8 cellular contexts compared by ENCODE assay signal in the genomic region with DNA sequence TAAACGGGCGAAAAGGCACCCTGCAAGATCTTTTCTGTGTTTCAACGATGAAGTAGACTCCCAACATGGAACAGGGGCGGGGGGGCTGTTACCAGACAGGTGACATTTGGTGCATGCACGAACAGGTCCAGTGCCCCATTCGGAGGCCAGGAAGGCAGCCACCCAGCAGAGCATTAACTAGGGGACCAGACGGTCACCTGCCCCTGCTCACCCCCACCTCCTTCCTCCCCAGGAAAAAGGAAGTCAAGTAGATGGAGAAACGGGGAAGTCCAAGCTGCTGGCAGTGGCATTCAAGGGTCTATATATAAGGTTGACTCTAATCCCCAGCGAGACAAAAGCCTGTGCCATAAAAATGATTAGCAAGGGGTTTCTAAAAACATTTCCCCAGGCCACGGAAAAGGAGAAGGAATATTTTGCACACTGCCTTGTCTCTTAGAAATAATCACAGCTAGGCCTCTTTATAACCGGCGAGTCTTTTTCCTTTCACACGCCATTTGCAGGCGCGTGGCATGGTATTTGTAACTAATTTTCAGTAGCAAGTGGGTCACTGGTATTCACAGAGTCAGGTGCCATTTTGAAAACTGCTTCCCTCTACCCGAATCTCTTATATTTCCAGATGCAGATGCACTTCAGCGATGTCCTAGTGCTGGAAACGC. TPM values are rescaled to one million over a fixed set of nuclear protein-coding genes. Genes with fewer than 3 reads are reported as not detected.
A peak's percentile ranks its signal among the peaks of the same experiment; 100 is the strongest.
DNase-seq lines count a peak whose midpoint lies in the region; ATAC-seq, FAIRE-seq and TF ChIP-seq lines count a peak whose summit lies in the region.

No MANE protein-coding gene starts in this region.

- intact Hi-C loops in heart left ventricle (cut with DNase I) = loop anchor here in 9 of 10 donors (2.0 to 10.0 kb wide), 15 partner anchors 61 to 515 kb away; no protein-coding TSS in a partner anchor

- peaks cover 0 to 18% (median 7%) of the 10 kb centered on the region in 9 donors for H3K36me3 ChIP-seq in heart left ventricle

- no peak for FAIRE-seq in A549 (lab: Jason Lieb, UNC)

- no peak for TF ChIP-seq EP300 in A549 (IDR thresholded peaks at IDR 0.05)

- H3K9me3 ChIP-seq in A549 (no peaks in the 10 kb centered on the region), heart left ventricle (peaks cover 0 to 5% (median 0%) of the 10 kb centered on the region in 12 donors)

- peaks cover 0 to 19% (median 0%) of the 10 kb centered on the region in 9 donors for H3K27me3 ChIP-seq in heart left ventricle

- POLR2A ChIA-PET in A549 (lab: Yijun Ruan, JAX) = interaction anchor here (0.7 to 2.9 kb wide), 6 partner anchors 20 to 516 kb away, joined by 4 to 12 read pairs (median 6); no protein-coding TSS in a partner anchor

- CTCF ChIA-PET in A549 (lab: Yijun Ruan, JAX) = interaction anchor here (0.9 to 1.8 kb wide), 5 partner anchors 15 to 514 kb away, joined by 3 to 7 read pairs (median 5); no protein-coding TSS in a partner anchor

- no peak overlapping the region for H3K4me3 ChIP-seq in A549
- peak overlapping the region in 11 of 12 donors; percentile 61 to 99 (median 86) for H3K4me3 ChIP-seq in heart left ventricle

- in situ Hi-C loops in KBM-7 (cut with MboI; ENCODE audit: low pct_unique_long_range_greater_than_20kb, low sequenced_read_pairs) = loop anchor here (25.0 kb wide), 1 partner anchor 514 kb away; no protein-coding TSS in a partner anchor

- peaks cover 23% of the 10 kb centered on the region for H3K4me1 ChIP-seq in A549
- peaks cover 0 to 59% (median 7%) of the 10 kb centered on the region in 12 donors for H3K4me1 ChIP-seq in heart left ventricle

- H3K4me2 ChIP-seq in A549 = peak overlapping the region; percentile 76

- 84% methylated on average over 18 of the region's 18 CpGs for WGBS in A549 (ENCODE audit: missing lambda C conversion rate)
- WGBS in heart left ventricle, 4 donors = 35 to 64% (median 47%) methylated on average over 18 of the region's 18 CpGs

- no peak for TF ChIP-seq RAD21 in A549 (conservative IDR thresholded peaks at IDR 0.05 in 1 of 2, IDR thresholded peaks at IDR 0.05 in 1 of 2)

- no peak for DNase-seq in A549 (ENCODE audit: low read depth in 1 of 2, low spot score in 1 of 2)
- peak; percentile 83 for DNase-seq in KBM-7
- DNase-seq in activated CD8-positive, alpha-beta memory T cell treated with anti-CD3 and anti-CD28 coated beads for 24 hours = peak; percentile 81
- DNase-seq in heart left ventricle = peak in 2 of 5 donors; percentile 36 to 38
- DNase-seq in stimulated activated CD8-positive, alpha-beta memory T cell treated with anti-CD3 and anti-CD28 coated beads, Interleukin-4, amount 100 ng/mL, for 48 hours = peak; percentile 63
- DNase-seq in NCI-H345 treated with DMSO at 0.1 percent for 48 hours (lab: John Stamatoyannopoulos, UW; ENCODE audit: unreplicated experiment) = no peak
- no peak for DNase-seq in NCI-H1092 (lab: John Stamatoyannopoulos, UW)
- no peak for DNase-seq in mucosa of gallbladder (ENCODE audit: low spot score)

- ATAC-seq in A549 (no peak), heart left ventricle (peak in 2 of 4 donors; percentile 5 to 21)

- TF ChIP-seq POLR2A in A549 (IDR thresholded peaks at IDR 0.05; ENCODE audit: low read length) (no peak), heart left ventricle (IDR thresholded peaks at IDR 0.05) (no peak)

- no peak for TF ChIP-seq CTCF in A549 (IDR thresholded peaks at IDR 0.05)
- no peak for TF ChIP-seq CTCF in heart left ventricle (IDR thresholded peaks at IDR 0.05)

- H3K27ac ChIP-seq in A549 (peak overlapping the region; percentile 97 to 99), heart left ventricle (peak overlapping the region; percentile 90 to 99 (median 95))

TF ChIP-seq in A549, 52 proteins besides CTCF, POLR2A, EP300 and RAD21:
- TF ChIP-seq TP53 (CRISPR knock-in tag; IDR thresholded peaks at IDR 0.05) = no peak
- no peak for TF ChIP-seq HOXB13 (CRISPR knock-in tag; IDR thresholded peaks at IDR 0.05; ENCODE audit: low read depth)
- no peak for TF ChIP-seq GATA3 (IDR thresholded peaks at IDR 0.05; ENCODE audit: borderline replicate concordance)
- no peak for TF ChIP-seq HOXA7 (CRISPR knock-in tag; IDR thresholded peaks at IDR 0.05)
- no peak for TF ChIP-seq PBX3 (IDR thresholded peaks at IDR 0.05)
- TF ChIP-seq HOXB5 (CRISPR knock-in tag; IDR thresholded peaks at IDR 0.05) = no peak
- no peak for TF ChIP-seq PHF8 (IDR thresholded peaks at IDR 0.05; ENCODE audit: borderline replicate concordance, low read depth)
- TF ChIP-seq NPAS2 (CRISPR knock-in tag; IDR thresholded peaks at IDR 0.05; ENCODE audit: borderline replicate concordance) = no peak
TF ChIP-seq in A549: peak in this region for 0.

RNA-seq across cellular contexts. Expression of gene TMSB4X, which starts 1.2 kb away (rescaled TPM):
- 3,130 and 3,742 TPM in 2 replicates for polyA plus RNA-seq in A549 (2011; rRNA removed)
- polyA plus RNA-seq in A549 (2012; cell fraction: cytosol; rRNA removed) = 3,096 and 3,118 TPM in 2 replicates
- polyA plus RNA-seq in A549 (2012; cell fraction: nucleus; rRNA removed) = 460 and 1,554 TPM in 2 replicates
- 6,622 to 7,955 TPM (median 7,447 TPM) in 3 replicates for polyA plus RNA-seq in A549 (2017; fragmentation: RNase III; extraction: RNeasy Plus Mini Kit Qiagen cat#74134 plus additional on column Dnase treatment)
- 852 and 1,226 TPM in 2 replicates for polyA minus RNA-seq in A549 (2011; rRNA and poly(A)+ RNA removed)
- total RNA-seq in heart left ventricle = 1,000 to 10,000 TPM in 4 of 9 donors, 100 to 1,000 TPM in 5; 689 to 3,543 (median 935) TPM
- 1,000 to 10,000 TPM; 1,893 to 1,976 TPM for polyA plus RNA-seq in heart left ventricle
- total RNA-seq in mucosa of gallbladder = 4,832 TPM

Comparison
In these comparisons a context has a peak if more than half of its experiments do, and no peak if none do; other contexts are left out.
1. DNase-seq: peak in KBM-7 (single experiment), activated CD8-positive, alpha-beta memory T cell treated with anti-CD3 and anti-CD28 coated beads for 24 hours (single experiment) and stimulated activated CD8-positive, alpha-beta memory T cell treated with anti-CD3 and anti-CD28 coated beads, Interleukin-4, amount 100 ng/mL, for 48 hours (single experiment); none in A549 (0 of 2), NCI-H345 treated with DMSO at 0.1 percent for 48 hours (single experiment), NCI-H1092 (single experiment) and mucosa of gallbladder (single experiment).